8 cellular contexts compared by ENCODE assay signal in genomic region chr17:51260237-51260959, GRCh38. TPM values are rescaled to one million over a fixed set of nuclear protein-coding genes. Genes with fewer than 3 reads are reported as not detected.
DNase-seq lines count a peak whose midpoint lies in the region; ATAC-seq and TF ChIP-seq lines count a peak whose summit lies in the region.

Gene UTP18, plus strand, starts transcription at chr17:51260546. Its CDS starts 39 bp downstream, at chr17:51260585.

- H3K9me3 Mint-ChIP-seq in CD4-positive, alpha-beta memory T cell, result no peaks in the 10 kb centered on the region
- H3K9me3 Mint-ChIP-seq in activated CD4-positive, alpha-beta memory T cell treated with anti-CD3 and anti-CD28 coated beads for 36 hours, result no peaks in the 10 kb centered on the region

- ATAC-seq in GM19455 (IDR thresholded peaks at IDR 0.05; ENCODE audit: unreplicated experiment), result peak; percentile 74

- peaks cover 42 to 83% (median 58%) of the 10 kb centered on the region in 4 donors for H3K4me1 Mint-ChIP-seq in CD4-positive, alpha-beta memory T cell
- peaks cover 63% of the 10 kb centered on the region for H3K4me1 Mint-ChIP-seq in activated CD4-positive, alpha-beta memory T cell treated with anti-CD3 and anti-CD28 coated beads for 36 hours (ENCODE audit: low read depth)

- H3K9ac ChIP-seq in duodenal mucosa (ENCODE audit: low read depth in 1 of 2, low read length in 2 of 2), result peak within 1 kb of the TSS; percentile 73 to 78

- DNase-seq in CD4-positive, alpha-beta memory T cell, result peak; percentile 96 to 98 (median 97)
- peak; percentile 95 for DNase-seq in HK-2 (ENCODE audit: unreplicated experiment)
- peak; percentile 95 for DNase-seq in NCI-H82 treated with DMSO at 0.1 percent for 48 hours (lab: John Stamatoyannopoulos, UW; ENCODE audit: unreplicated experiment)
- peak; percentile 97 for DNase-seq in activated CD4-positive, alpha-beta memory T cell treated with anti-CD3 and anti-CD28 coated beads for 36 hours
- peak; percentile 94 to 99 for DNase-seq in lower leg skin (ENCODE audit: low spot score in 2 of 2)
- DNase-seq in stimulated activated CD4-positive, alpha-beta T cell treated with anti-CD3 and anti-CD28 coated beads, Interleukin-4, amount 100 ng/mL, for 4 hours, result peak; percentile 95 to 96

- H3K27me3 Mint-ChIP-seq in CD4-positive, alpha-beta memory T cell, result no peaks in the 10 kb centered on the region
- H3K27me3 Mint-ChIP-seq in activated CD4-positive, alpha-beta memory T cell treated with anti-CD3 and anti-CD28 coated beads for 36 hours, result no peaks in the 10 kb centered on the region

- CTCF ChIA-PET in CD4-positive, alpha-beta memory T cell (lab: Charles Lee; ENCODE audit: partially characterized antibody), result interaction anchor here (1.3 kb wide), 1 partner anchor 107 kb away, joined by 3 read pairs; the partner anchor contains the start of gene NME1
- CTCF ChIA-PET in activated CD4-positive, alpha-beta memory T cell treated with anti-CD3 and anti-CD28 coated beads for 36 hours (lab: Charles Lee), result no interaction called here

- intact Hi-C loops in CD4-positive, alpha-beta memory T cell (cut with micrococcal nuclease), result loop anchor here (1.0 to 5.0 kb wide), 6 partner anchors 94 to 478 kb away; partner anchors contain the start of genes NME1, NME2 and TOB1
- intact Hi-C loops in activated CD4-positive, alpha-beta memory T cell treated with anti-CD3 and anti-CD28 coated beads for 36 hours (cut with micrococcal nuclease), result loop anchor here (1.0 to 2.0 kb wide), 5 partner anchors 14 to 394 kb away; partner anchors contain the start of genes NME2 and TOB1
- intact Hi-C loops in lower leg skin (cut with DNase I; ENCODE audit: low total_unique reads), result no loop called here

- H3K27ac ChIP-seq in CD4-positive, alpha-beta memory T cell (ENCODE audit: low read depth, low read length), result peak within 1 kb of the TSS; percentile 97
- H3K27ac ChIP-seq in duodenal mucosa (ENCODE audit: low read depth, low read length), result peak within 1 kb of the TSS; percentile 97

- peaks cover 15 to 50% of the 10 kb centered on the region in 2 donors for H3K36me3 Mint-ChIP-seq in CD4-positive, alpha-beta memory T cell
- H3K36me3 Mint-ChIP-seq in activated CD4-positive, alpha-beta memory T cell treated with anti-CD3 and anti-CD28 coated beads for 36 hours, result peaks cover 25% of the 10 kb centered on the region

- peak within 1 kb of the TSS; percentile 91 to 98 (median 96) for H3K4me3 Mint-ChIP-seq in CD4-positive, alpha-beta memory T cell
- H3K4me3 Mint-ChIP-seq in activated CD4-positive, alpha-beta memory T cell treated with anti-CD3 and anti-CD28 coated beads for 36 hours, result peak within 1 kb of the TSS; percentile 83

- H3K36me3 ChIP-seq in CD4-positive, alpha-beta memory T cell (ENCODE audit: insufficient read depth, low read length), result peaks cover 14% of the 10 kb centered on the region
- peaks cover 0 to 7% of the 10 kb centered on the region in 2 donors for H3K36me3 ChIP-seq in duodenal mucosa (ENCODE audit: control insufficient read depth in 1 of 2, insufficient read depth in 2 of 2, low read length in 2 of 2)

- H3K27ac Mint-ChIP-seq in CD4-positive, alpha-beta memory T cell, result peak within 1 kb of the TSS; percentile 96 to 99 (median 99)
- peak within 1 kb of the TSS; percentile 98 for H3K27ac Mint-ChIP-seq in activated CD4-positive, alpha-beta memory T cell treated with anti-CD3 and anti-CD28 coated beads for 36 hours

- 0% methylated on average over 44 to 73 of the region's 82 CpGs for WGBS in lower leg skin, 2 donors

- H3K4me3 ChIP-seq in CD4-positive, alpha-beta memory T cell (ENCODE audit: low read length in 2 of 2), result peak within 1 kb of the TSS; percentile 74 to 85
- peak within 1 kb of the TSS; percentile 76 to 99 for H3K4me3 ChIP-seq in duodenal mucosa (ENCODE audit: low read depth in 1 of 2, low read length in 2 of 2)
- H3K4me3 ChIP-seq in lower leg skin (ENCODE audit: low read depth, poor library complexity, severe bottlenecking), result peak within 1 kb of the TSS; percentile 87

- no peaks in the 10 kb centered on the region for H3K9me3 ChIP-seq in CD4-positive, alpha-beta memory T cell (ENCODE audit: control insufficient read depth in 1 of 2, low read length in 2 of 2)
- H3K9me3 ChIP-seq in duodenal mucosa (ENCODE audit: control insufficient read depth in 1 of 2, low read length in 2 of 2), result no peaks in the 10 kb centered on the region

- POLR2A ChIA-PET in CD4-positive, alpha-beta memory T cell (lab: Charles Lee; ENCODE audit: partially characterized antibody), result interaction anchor here (0.6 to 2.3 kb wide), 11 partner anchors 9 to 394 kb away, joined by 3 to 12 read pairs (median 6); partner anchors contain the start of genes NME1, NME2, SPAG9 and TOB1
- POLR2A ChIA-PET in activated CD4-positive, alpha-beta memory T cell treated with anti-CD3 and anti-CD28 coated beads for 36 hours (lab: Charles Lee), result interaction anchor here (1.1 to 1.4 kb wide), 2 partner anchors 98 to 107 kb away, joined by 4 read pairs; partner anchors contain the start of gene NME1

- TF ChIP-seq POLR2A in lower leg skin (IDR thresholded peaks at IDR 0.05), result peak in 1 of 2 donors; percentile 10

- TF ChIP-seq CTCF in lower leg skin (IDR thresholded peaks at IDR 0.05), result no peak

- no peaks in the 10 kb centered on the region for H3K27me3 ChIP-seq in CD4-positive, alpha-beta memory T cell (ENCODE audit: insufficient read depth, low read length)
- H3K27me3 ChIP-seq in duodenal mucosa (ENCODE audit: control insufficient read depth in 1 of 2, insufficient read depth in 2 of 2, low read length in 2 of 2), result no peaks in the 10 kb centered on the region

- peaks cover 72% of the 10 kb centered on the region for H3K4me1 ChIP-seq in CD4-positive, alpha-beta memory T cell (ENCODE audit: insufficient read depth, low read length)
- H3K4me1 ChIP-seq in duodenal mucosa (ENCODE audit: control insufficient read depth in 1 of 2, insufficient read depth in 2 of 2, low read length in 2 of 2), result peaks cover 34 to 49% of the 10 kb centered on the region in 2 donors

RNA-seq across cellular contexts. Expression of gene UTP18, which starts in this region (rescaled TPM):
- 10 to 100 TPM; 44.0 to 44.1 TPM for total RNA-seq in CD4-positive, alpha-beta memory T cell
- 10 to 100 TPM; 48.3 to 54.9 TPM for polyA plus RNA-seq in CD4-positive, alpha-beta memory T cell
- 10 to 100 TPM; 65.5 to 68.5 TPM for total RNA-seq in activated CD4-positive, alpha-beta memory T cell treated with anti-CD3 and anti-CD28 coated beads for 36 hours
- total RNA-seq in lower leg skin, result 10 to 100 TPM; 30.4 to 55.2 (median 41.6) TPM

Comparison
In these comparisons a context has a peak if more than half of its experiments do, and no peak if none do; other contexts are left out.
1. Peak in every context shown above with its lines: DNase-seq, ATAC-seq, H3K4me3 ChIP-seq and H3K27ac ChIP-seq.